Comparison of ENCODE assay signal across 1 cellular context in genomic region chr18:6509417-6510198, GRCh38.
TF ChIP-seq lines count a peak whose summit lies in the region.

No MANE protein-coding gene starts in this region.

TF ChIP-seq in H1, 55 proteins besides CTCF, POLR2A, EP300 and RAD21:
- TF ChIP-seq SIN3A (conservative IDR thresholded peaks at IDR 0.05 in 1 of 2, IDR thresholded peaks at IDR 0.05 in 1 of 2; ENCODE audit: low read depth in 1 of 2, low read length in 2 of 2): no peak
- peak; percentile 79; the same call in 1 of the 2 replicates for TF ChIP-seq BACH1 (IDR thresholded peaks at IDR 0.05; ENCODE audit: low read length)
- no peak for TF ChIP-seq TEAD4 (IDR thresholded peaks at IDR 0.05; ENCODE audit: low read depth, low read length)
- TF ChIP-seq SP4 (IDR thresholded peaks at IDR 0.05; ENCODE audit: low read length): no peak
- TF ChIP-seq POLR2AphosphoS5 (IDR thresholded peaks at IDR 0.05; ENCODE audit: low read depth, low read length): no peak
- TF ChIP-seq ZNF274 (IDR thresholded peaks at IDR 0.05; ENCODE audit: borderline replicate concordance, extremely low read depth, low read length): no peak
- no peak for TF ChIP-seq BRCA1 (IDR thresholded peaks at IDR 0.05; ENCODE audit: low read depth, low read length)
- no peak for TF ChIP-seq KDM5A (IDR thresholded peaks at IDR 0.05; ENCODE audit: low read length)
